In genomic region chr12:110669193-110669502, GRCh38 we compare ENCODE assay signal across 12 cellular contexts. TPM values are rescaled to one million over a fixed set of nuclear protein-coding genes. Genes with fewer than 3 reads are reported as not detected.
DNase-seq lines count a peak whose midpoint lies in the region; ATAC-seq, FAIRE-seq and TF ChIP-seq lines count a peak whose summit lies in the region.
"Had no signal": no experiment of that assay in that cellular context is flagged by ENCODE, and none has a peak within 500 bp of the region (broad histone marks: within the 10 kb centered on the region; RNA-seq: fewer than 3 reads in every experiment).

No MANE protein-coding gene starts in this region.

- TF ChIP-seq POLR2A in sigmoid colon (IDR thresholded peaks at IDR 0.05): no peak

- H3K4me1 ChIP-seq in kidney (ENCODE audit: control insufficient read depth in 1 of 2, insufficient read depth in 1 of 2, low read depth in 1 of 2, low read length in 2 of 2): no peaks in the 10 kb centered on the region
- H3K4me1 ChIP-seq in sigmoid colon: no peaks in the 10 kb centered on the region
- H3K4me1 ChIP-seq: breast epithelium, right atrium auricular region had no signal

- no peaks in the 10 kb centered on the region for H3K27me3 ChIP-seq in sigmoid colon
- H3K27me3 ChIP-seq: breast epithelium, right atrium auricular region had no signal

- 42 to 49% methylated on average over 5 of the region's 5 CpGs for WGBS in sigmoid colon, 2 donors

- H3K36me3 ChIP-seq in kidney (ENCODE audit: control insufficient read depth in 1 of 2, insufficient read depth in 2 of 2, low read length in 2 of 2) (no peaks in the 10 kb centered on the region), sigmoid colon (no peaks in the 10 kb centered on the region)
- H3K36me3 ChIP-seq: breast epithelium, right atrium auricular region had no signal

- H3K4me3 ChIP-seq in kidney (ENCODE audit: low read length in 2 of 2) (no peak overlapping the region), sigmoid colon (no peak overlapping the region)
- H3K4me3 ChIP-seq: breast epithelium, left ventricle myocardium inferior, right atrium auricular region had no signal

- ATAC-seq in GM18498 (IDR thresholded peaks at IDR 0.05; ENCODE audit: unreplicated experiment) (peak; percentile 36), GM21390 (IDR thresholded peaks at IDR 0.05; ENCODE audit: unreplicated experiment) (peak; percentile 27), HG03571 (IDR thresholded peaks at IDR 0.05; ENCODE audit: unreplicated experiment) (peak; percentile 34)
- no peak for ATAC-seq in activated CD4-positive, CD25-positive, alpha-beta regulatory T cell treated with anti-CD3 and anti-CD28 coated beads, Interleukin-2, amount 50 U/mL, for 24 hours

- TF ChIP-seq CTCF in kidney (IDR thresholded peaks at IDR 0.05; ENCODE audit: borderline replicate concordance, extremely low read depth, insufficient read depth) (no peak), sigmoid colon (IDR thresholded peaks at IDR 0.05) (no peak)

- no peak for TF ChIP-seq EP300 in sigmoid colon (IDR thresholded peaks at IDR 0.05)

- DNase-seq in kidney (peak; percentile 51), NCI-H524 (lab: John Stamatoyannopoulos, UW) (no peak), sigmoid colon (no peak)
- no peak for DNase-seq in activated CD4-positive, CD25-positive, alpha-beta regulatory T cell (lab: John Stamatoyannopoulos, UW)
- DNase-seq: activated CD4-positive, alpha-beta T cell treated with anti-CD3 and anti-CD28 coated beads, Interleukin-2, amount 50 U/mL, for 1 hour; left ventricle myocardium inferior had no signal

- intact Hi-C loops in kidney (cut with DNase I) (no loop called here), sigmoid colon (cut with DNase I) (no loop called here)

- H3K27ac ChIP-seq in kidney (ENCODE audit: low read depth in 2 of 2, low read length in 2 of 2) (no peak overlapping the region), sigmoid colon (no peak overlapping the region)
- H3K27ac ChIP-seq: breast epithelium, left ventricle myocardium inferior, right atrium auricular region had no signal

- no peaks in the 10 kb centered on the region for H3K9me3 ChIP-seq in kidney (ENCODE audit: control insufficient read depth in 1 of 2, low read length in 2 of 2)
- peaks cover 0 to 15% (median 7%) of the 10 kb centered on the region in 4 donors for H3K9me3 ChIP-seq in sigmoid colon

- H3K9ac ChIP-seq in kidney (ENCODE audit: low read length in 2 of 2): no peak overlapping the region

- no peak for FAIRE-seq in kidney (lab: Jason Lieb, UNC)

RNA-seq across cellular contexts. Expression of gene HVCN1, which starts 19.8 kb away (rescaled TPM):
- 7.1 TPM for total RNA-seq in kidney
- 4.7 TPM for polyA plus RNA-seq in kidney (ENCODE audit: insufficient read depth, low read depth, low replicate concordance)
- total RNA-seq in sigmoid colon: 1 to 10 TPM; 3.8 to 9.7 (median 6.6) TPM
- polyA plus RNA-seq in sigmoid colon: 10 to 100 TPM in 1 of 3 donors, 1 to 10 TPM in 2; 1.8 to 26.3 (median 4.2) TPM

RNA-seq across cellular contexts. Expression of gene TCTN1, which starts 55.2 kb away (rescaled TPM):
- 76.9 TPM for total RNA-seq in kidney
- 71.2 TPM for polyA plus RNA-seq in kidney (ENCODE audit: insufficient read depth, low read depth, low replicate concordance)
- 10 to 100 TPM; 34.6 to 38.6 (median 35.6) TPM for total RNA-seq in sigmoid colon
- polyA plus RNA-seq in sigmoid colon: 1 to 10 TPM in 2 of 3 donors, under 1 TPM in 1; 0.92 to 8.7 (median 6.6) TPM

Comparison
In these comparisons a context has a peak if more than half of its experiments do, and no peak if none do; other contexts are left out.
1. ATAC-seq: peak in GM18498 (single experiment), GM21390 (single experiment) and HG03571 (single experiment); none in activated CD4-positive, CD25-positive, alpha-beta regulatory T cell treated with anti-CD3 and anti-CD28 coated beads, Interleukin-2, amount 50 U/mL, for 24 hours (0 of 2).